ENCODE assay signal across 14 cellular contexts in the genomic region with DNA sequence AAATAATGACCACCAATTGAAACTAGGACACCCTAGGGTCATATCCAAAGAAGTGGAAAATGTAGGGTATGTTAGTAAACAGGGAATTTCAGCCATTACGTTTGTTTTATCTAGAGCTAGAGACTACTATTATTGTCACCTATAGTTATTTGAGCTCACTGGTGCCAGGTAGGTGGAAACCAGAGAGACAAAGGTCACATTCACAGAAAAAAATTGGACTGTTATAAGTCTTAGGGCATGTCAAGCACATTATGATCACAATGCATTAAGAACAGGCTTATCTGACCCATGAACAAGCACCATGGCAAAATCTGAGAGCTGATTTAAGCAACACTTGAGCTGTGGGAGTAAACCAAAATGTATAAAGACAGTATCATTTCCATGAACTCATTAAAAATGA.
"Had no signal": no experiment of that assay in that cellular context is flagged by ENCODE, and none has a peak within 500 bp of the region (broad histone marks: within the 10 kb centered on the region; RNA-seq: fewer than 3 reads in every experiment).

No MANE protein-coding gene starts in this region.

- ATAC-seq: activated T-cell treated with anti-CD3 and anti-CD28 coated beads, Interleukin-2, amount 50 U/mL, for 4 hours; body of pancreas had no signal

- H3K9me3 ChIP-seq: body of pancreas, heart right ventricle, stomach, thoracic aorta had no signal

- H3K4me3 ChIP-seq: body of pancreas, heart right ventricle, stomach, thoracic aorta had no signal

- H3K27ac ChIP-seq: body of pancreas, heart right ventricle, stomach, thoracic aorta had no signal

- H3K36me3 ChIP-seq: heart right ventricle, stomach, thoracic aorta had no signal

- H3K4me1 ChIP-seq: body of pancreas, stomach had no signal

- DNase-seq: activated CD4-positive, alpha-beta T cell treated with anti-CD3 and anti-CD28 coated beads, Interleukin-2, amount 50 U/mL, for 4 hours; activated CD4-positive, CD25-positive, alpha-beta regulatory T cell treated with anti-CD3 and anti-CD28 coated beads, Interleukin-2, amount 50 U/mL, for 72 hours; activated effector memory CD4-positive, alpha-beta T cell treated with anti-CD3 and anti-CD28 coated beads, Interleukin-2, amount 50 U/mL, for 16 hours; activated T-cell treated with anti-CD3 and anti-CD28 coated beads, Interleukin-2, amount 50 U/mL, for 4 hours; amniotic stem cell; body of pancreas; central memory CD4-positive, alpha-beta T cell; cortex of kidney; effector memory CD4-positive, alpha-beta T cell; heart right ventricle; stimulated activated CD4-positive, alpha-beta T cell treated with anti-CD3 and anti-CD28 coated beads, Interleukin-4, amount 100 ng/mL, for 4 hours; stomach had no signal

- H3K27me3 ChIP-seq: body of pancreas, heart right ventricle, stomach had no signal

- FAIRE-seq: frontal cortex had no signal
